Comparison of ENCODE assay signal across 1 cellular context in the genomic region with DNA sequence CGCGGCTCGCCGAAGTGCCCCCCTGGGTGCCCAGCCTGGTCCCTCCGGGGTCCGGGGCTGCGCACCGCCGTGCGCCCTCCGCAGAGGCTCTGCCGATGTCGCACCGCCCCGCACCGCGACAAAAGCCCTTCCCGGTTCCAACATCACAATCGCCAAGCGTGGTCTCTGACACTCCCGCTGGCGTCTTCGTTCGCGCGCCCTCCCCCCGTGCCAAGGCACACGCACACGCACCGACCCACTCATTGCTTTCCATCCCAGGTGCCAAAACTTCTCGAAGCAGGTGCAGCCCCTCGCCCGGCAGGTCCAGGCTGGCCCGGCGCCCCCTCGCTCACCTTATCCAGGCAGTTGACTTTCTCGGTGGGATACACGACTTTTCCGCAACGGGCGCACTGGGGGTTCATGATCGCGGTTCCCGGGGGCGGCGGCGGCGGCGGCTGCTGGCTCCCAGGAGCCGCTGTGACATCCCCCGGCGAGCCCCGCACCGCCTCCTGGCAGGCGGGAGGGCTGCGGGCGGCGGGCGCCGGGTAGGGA.
TF ChIP-seq lines count a peak whose summit lies in the region.

No MANE protein-coding gene starts in this region.

TF ChIP-seq in HepG2, 621 proteins besides CTCF, POLR2A, EP300 and RAD21 (continued from another document):
- TF ChIP-seq, protein P1, sequence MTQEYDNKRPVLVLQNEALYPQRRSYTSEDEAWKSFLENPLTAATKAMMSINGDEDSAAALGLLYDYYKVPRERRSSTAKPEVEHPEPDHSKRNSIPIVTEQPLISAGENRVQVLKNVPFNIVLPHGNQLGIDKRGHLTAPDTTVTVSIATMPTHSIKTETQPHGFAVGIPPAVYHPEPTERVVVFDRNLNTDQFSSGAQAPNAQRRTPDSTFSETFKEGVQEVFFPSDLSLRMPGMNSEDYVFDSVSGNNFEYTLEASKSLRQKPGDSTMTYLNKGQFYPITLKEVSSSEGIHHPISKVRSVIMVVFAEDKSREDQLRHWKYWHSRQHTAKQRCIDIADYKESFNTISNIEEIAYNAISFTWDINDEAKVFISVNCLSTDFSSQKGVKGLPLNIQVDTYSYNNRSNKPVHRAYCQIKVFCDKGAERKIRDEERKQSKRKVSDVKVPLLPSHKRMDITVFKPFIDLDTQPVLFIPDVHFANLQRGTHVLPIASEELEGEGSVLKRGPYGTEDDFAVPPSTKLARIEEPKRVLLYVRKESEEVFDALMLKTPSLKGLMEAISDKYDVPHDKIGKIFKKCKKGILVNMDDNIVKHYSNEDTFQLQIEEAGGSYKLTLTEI (CRISPR knock-in tag; conservative IDR thresholded peaks at IDR 0.05) = no peak
- TF ChIP-seq ZC3H13 (CRISPR knock-in tag; IDR thresholded peaks at IDR 0.05) = no peak
- no peak for TF ChIP-seq STAT5B (CRISPR knock-in tag; IDR thresholded peaks at IDR 0.05)
- TF ChIP-seq RAD51 (IDR thresholded peaks at IDR 0.05; ENCODE audit: borderline replicate concordance) = no peak
- TF ChIP-seq, protein P2, sequence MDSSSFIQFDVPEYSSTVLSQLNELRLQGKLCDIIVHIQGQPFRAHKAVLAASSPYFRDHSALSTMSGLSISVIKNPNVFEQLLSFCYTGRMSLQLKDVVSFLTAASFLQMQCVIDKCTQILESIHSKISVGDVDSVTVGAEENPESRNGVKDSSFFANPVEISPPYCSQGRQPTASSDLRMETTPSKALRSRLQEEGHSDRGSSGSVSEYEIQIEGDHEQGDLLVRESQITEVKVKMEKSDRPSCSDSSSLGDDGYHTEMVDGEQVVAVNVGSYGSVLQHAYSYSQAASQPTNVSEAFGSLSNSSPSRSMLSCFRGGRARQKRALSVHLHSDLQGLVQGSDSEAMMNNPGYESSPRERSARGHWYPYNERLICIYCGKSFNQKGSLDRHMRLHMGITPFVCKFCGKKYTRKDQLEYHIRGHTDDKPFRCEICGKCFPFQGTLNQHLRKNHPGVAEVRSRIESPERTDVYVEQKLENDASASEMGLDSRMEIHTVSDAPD (CRISPR knock-in tag; IDR thresholded peaks at IDR 0.05) = no peak
- TF ChIP-seq KMT2B (CRISPR knock-in tag; IDR thresholded peaks at IDR 0.05) = no peak
- no peak for TF ChIP-seq ZNF816 (CRISPR knock-in tag; IDR thresholded peaks at IDR 0.05; ENCODE audit: borderline replicate concordance)
- TF ChIP-seq CCAR2 (optimal IDR thresholded peaks at IDR 0.05; ENCODE audit: low read depth, low read length) = no peak
- TF ChIP-seq, protein P3, sequence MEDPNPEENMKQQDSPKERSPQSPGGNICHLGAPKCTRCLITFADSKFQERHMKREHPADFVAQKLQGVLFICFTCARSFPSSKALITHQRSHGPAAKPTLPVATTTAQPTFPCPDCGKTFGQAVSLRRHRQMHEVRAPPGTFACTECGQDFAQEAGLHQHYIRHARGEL (CRISPR knock-in tag; IDR thresholded peaks at IDR 0.05) = 0 out of 2 replicates have a peak, but pooled peaks have one; percentile 31
- no peak for TF ChIP-seq HMG20A (CRISPR knock-in tag; IDR thresholded peaks at IDR 0.05; ENCODE audit: borderline replicate concordance)
- TF ChIP-seq, protein P4, sequence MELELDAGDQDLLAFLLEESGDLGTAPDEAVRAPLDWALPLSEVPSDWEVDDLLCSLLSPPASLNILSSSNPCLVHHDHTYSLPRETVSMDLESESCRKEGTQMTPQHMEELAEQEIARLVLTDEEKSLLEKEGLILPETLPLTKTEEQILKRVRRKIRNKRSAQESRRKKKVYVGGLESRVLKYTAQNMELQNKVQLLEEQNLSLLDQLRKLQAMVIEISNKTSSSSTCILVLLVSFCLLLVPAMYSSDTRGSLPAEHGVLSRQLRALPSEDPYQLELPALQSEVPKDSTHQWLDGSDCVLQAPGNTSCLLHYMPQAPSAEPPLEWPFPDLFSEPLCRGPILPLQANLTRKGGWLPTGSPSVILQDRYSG (CRISPR knock-in tag; IDR thresholded peaks at IDR 0.05) = no peak
- TF ChIP-seq ZNF558 (CRISPR knock-in tag; IDR thresholded peaks at IDR 0.05; ENCODE audit: borderline replicate concordance) = no peak
- TF ChIP-seq ZMAT3 (CRISPR knock-in tag; conservative IDR thresholded peaks at IDR 0.05) = no peak
- no peak for TF ChIP-seq SMAD1 (CRISPR knock-in tag; IDR thresholded peaks at IDR 0.05; ENCODE audit: borderline replicate concordance, low read depth)
- peak; percentile 55; the same call in 1 of the 2 replicates for TF ChIP-seq RNF2 (conservative IDR thresholded peaks at IDR 0.05; ENCODE audit: low read depth)
- no peak for TF ChIP-seq SNRNP70 (IDR thresholded peaks at IDR 0.05; ENCODE audit: low read depth, low read length)
- 0 out of 2 replicates have a peak, but pooled peaks have one; percentile 10 for TF ChIP-seq ZNF768 (CRISPR knock-in tag; IDR thresholded peaks at IDR 0.05)
- TF ChIP-seq ZKSCAN8 (CRISPR knock-in tag; IDR thresholded peaks at IDR 0.05; ENCODE audit: borderline replicate concordance) = no peak
- no peak for TF ChIP-seq ZNF274 (CRISPR knock-in tag; IDR thresholded peaks at IDR 0.05)
- peak; percentile 66 for TF ChIP-seq AGO1 (IDR thresholded peaks at IDR 0.05; ENCODE audit: low read depth, low read length, poor library complexity, severe bottlenecking)
- no peak for TF ChIP-seq AGO2 (optimal IDR thresholded peaks at IDR 0.05; ENCODE audit: low read depth, low read length)
- no peak for TF ChIP-seq GLI4 (CRISPR knock-in tag; IDR thresholded peaks at IDR 0.05; ENCODE audit: borderline replicate concordance)
- TF ChIP-seq RFX1 (IDR thresholded peaks at IDR 0.05) = no peak
- TF ChIP-seq, protein P5, sequence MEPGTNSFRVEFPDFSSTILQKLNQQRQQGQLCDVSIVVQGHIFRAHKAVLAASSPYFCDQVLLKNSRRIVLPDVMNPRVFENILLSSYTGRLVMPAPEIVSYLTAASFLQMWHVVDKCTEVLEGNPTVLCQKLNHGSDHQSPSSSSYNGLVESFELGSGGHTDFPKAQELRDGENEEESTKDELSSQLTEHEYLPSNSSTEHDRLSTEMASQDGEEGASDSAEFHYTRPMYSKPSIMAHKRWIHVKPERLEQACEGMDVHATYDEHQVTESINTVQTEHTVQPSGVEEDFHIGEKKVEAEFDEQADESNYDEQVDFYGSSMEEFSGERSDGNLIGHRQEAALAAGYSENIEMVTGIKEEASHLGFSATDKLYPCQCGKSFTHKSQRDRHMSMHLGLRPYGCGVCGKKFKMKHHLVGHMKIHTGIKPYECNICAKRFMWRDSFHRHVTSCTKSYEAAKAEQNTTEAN (CRISPR knock-in tag; conservative IDR thresholded peaks at IDR 0.05) = no peak
- TF ChIP-seq, protein P6, sequence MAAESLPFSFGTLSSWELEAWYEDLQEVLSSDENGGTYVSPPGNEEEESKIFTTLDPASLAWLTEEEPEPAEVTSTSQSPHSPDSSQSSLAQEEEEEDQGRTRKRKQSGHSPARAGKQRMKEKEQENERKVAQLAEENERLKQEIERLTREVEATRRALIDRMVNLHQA (CRISPR knock-in tag; IDR thresholded peaks at IDR 0.05) = no peak
- TF ChIP-seq ZNF343 (CRISPR knock-in tag; IDR thresholded peaks at IDR 0.05) = no peak
- TF ChIP-seq, protein P7, sequence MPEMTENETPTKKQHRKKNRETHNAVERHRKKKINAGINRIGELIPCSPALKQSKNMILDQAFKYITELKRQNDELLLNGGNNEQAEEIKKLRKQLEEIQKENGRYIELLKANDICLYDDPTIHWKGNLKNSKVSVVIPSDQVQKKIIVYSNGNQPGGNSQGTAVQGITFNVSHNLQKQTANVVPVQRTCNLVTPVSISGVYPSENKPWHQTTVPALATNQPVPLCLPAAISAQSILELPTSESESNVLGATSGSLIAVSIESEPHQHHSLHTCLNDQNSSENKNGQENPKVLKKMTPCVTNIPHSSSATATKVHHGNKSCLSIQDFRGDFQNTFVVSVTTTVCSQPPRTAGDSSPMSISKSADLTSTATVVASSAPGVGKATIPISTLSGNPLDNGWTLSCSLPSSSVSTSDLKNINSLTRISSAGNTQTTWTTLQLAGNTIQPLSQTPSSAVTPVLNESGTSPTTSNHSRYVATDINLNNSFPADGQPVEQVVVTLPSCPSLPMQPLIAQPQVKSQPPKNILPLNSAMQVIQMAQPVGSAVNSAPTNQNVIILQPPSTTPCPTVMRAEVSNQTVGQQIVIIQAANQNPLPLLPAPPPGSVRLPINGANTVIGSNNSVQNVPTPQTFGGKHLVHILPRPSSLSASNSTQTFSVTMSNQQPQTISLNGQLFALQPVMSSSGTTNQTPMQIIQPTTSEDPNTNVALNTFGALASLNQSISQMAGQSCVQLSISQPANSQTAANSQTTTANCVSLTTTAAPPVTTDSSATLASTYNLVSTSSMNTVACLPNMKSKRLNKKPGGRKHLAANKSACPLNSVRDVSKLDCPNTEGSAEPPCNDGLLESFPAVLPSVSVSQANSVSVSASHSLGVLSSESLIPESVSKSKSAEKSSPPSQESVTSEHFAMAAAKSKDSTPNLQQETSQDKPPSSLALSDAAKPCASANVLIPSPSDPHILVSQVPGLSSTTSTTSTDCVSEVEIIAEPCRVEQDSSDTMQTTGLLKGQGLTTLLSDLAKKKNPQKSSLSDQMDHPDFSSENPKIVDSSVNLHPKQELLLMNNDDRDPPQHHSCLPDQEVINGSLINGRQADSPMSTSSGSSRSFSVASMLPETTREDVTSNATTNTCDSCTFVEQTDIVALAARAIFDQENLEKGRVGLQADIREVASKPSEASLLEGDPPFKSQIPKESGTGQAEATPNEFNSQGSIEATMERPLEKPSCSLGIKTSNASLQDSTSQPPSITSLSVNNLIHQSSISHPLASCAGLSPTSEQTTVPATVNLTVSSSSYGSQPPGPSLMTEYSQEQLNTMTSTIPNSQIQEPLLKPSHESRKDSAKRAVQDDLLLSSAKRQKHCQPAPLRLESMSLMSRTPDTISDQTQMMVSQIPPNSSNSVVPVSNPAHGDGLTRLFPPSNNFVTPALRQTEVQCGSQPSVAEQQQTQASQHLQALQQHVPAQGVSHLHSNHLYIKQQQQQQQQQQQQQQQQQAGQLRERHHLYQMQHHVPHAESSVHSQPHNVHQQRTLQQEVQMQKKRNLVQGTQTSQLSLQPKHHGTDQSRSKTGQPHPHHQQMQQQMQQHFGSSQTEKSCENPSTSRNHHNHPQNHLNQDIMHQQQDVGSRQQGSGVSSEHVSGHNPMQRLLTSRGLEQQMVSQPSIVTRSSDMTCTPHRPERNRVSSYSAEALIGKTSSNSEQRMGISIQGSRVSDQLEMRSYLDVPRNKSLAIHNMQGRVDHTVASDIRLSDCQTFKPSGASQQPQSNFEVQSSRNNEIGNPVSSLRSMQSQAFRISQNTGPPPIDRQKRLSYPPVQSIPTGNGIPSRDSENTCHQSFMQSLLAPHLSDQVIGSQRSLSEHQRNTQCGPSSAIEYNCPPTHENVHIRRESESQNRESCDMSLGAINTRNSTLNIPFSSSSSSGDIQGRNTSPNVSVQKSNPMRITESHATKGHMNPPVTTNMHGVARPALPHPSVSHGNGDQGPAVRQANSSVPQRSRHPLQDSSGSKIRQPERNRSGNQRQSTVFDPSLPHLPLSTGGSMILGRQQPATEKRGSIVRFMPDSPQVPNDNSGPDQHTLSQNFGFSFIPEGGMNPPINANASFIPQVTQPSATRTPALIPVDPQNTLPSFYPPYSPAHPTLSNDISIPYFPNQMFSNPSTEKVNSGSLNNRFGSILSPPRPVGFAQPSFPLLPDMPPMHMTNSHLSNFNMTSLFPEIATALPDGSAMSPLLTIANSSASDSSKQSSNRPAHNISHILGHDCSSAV (CRISPR knock-in tag; IDR thresholded peaks at IDR 0.05; ENCODE audit: borderline replicate concordance) = no peak
- TF ChIP-seq, protein P8, sequence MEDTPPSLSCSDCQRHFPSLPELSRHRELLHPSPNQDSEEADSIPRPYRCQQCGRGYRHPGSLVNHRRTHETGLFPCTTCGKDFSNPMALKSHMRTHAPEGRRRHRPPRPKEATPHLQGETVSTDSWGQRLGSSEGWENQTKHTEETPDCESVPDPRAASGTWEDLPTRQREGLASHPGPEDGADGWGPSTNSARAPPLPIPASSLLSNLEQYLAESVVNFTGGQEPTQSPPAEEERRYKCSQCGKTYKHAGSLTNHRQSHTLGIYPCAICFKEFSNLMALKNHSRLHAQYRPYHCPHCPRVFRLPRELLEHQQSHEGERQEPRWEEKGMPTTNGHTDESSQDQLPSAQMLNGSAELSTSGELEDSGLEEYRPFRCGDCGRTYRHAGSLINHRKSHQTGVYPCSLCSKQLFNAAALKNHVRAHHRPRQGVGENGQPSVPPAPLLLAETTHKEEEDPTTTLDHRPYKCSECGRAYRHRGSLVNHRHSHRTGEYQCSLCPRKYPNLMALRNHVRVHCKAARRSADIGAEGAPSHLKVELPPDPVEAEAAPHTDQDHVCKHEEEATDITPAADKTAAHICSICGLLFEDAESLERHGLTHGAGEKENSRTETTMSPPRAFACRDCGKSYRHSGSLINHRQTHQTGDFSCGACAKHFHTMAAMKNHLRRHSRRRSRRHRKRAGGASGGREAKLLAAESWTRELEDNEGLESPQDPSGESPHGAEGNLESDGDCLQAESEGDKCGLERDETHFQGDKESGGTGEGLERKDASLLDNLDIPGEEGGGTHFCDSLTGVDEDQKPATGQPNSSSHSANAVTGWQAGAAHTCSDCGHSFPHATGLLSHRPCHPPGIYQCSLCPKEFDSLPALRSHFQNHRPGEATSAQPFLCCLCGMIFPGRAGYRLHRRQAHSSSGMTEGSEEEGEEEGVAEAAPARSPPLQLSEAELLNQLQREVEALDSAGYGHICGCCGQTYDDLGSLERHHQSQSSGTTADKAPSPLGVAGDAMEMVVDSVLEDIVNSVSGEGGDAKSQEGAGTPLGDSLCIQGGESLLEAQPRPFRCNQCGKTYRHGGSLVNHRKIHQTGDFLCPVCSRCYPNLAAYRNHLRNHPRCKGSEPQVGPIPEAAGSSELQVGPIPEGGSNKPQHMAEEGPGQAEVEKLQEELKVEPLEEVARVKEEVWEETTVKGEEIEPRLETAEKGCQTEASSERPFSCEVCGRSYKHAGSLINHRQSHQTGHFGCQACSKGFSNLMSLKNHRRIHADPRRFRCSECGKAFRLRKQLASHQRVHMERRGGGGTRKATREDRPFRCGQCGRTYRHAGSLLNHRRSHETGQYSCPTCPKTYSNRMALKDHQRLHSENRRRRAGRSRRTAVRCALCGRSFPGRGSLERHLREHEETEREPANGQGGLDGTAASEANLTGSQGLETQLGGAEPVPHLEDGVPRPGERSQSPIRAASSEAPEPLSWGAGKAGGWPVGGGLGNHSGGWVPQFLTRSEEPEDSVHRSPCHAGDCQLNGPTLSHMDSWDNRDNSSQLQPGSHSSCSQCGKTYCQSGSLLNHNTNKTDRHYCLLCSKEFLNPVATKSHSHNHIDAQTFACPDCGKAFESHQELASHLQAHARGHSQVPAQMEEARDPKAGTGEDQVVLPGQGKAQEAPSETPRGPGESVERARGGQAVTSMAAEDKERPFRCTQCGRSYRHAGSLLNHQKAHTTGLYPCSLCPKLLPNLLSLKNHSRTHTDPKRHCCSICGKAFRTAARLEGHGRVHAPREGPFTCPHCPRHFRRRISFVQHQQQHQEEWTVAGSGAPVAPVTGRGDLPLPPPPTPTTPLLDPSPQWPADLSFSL (CRISPR knock-in tag; IDR thresholded peaks at IDR 0.05) = no peak
- TF ChIP-seq HNRNPLL (IDR thresholded peaks at IDR 0.05; ENCODE audit: low read depth, low read length, poor library complexity, severe bottlenecking) = peak; percentile 92
- TF ChIP-seq NRL (CRISPR knock-in tag; IDR thresholded peaks at IDR 0.05; ENCODE audit: borderline replicate concordance) = no peak
- peak; percentile 11 for TF ChIP-seq HNRNPK (IDR thresholded peaks at IDR 0.05; ENCODE audit: low read depth, low read length, poor library complexity, severe bottlenecking)
- TF ChIP-seq, protein P9, sequence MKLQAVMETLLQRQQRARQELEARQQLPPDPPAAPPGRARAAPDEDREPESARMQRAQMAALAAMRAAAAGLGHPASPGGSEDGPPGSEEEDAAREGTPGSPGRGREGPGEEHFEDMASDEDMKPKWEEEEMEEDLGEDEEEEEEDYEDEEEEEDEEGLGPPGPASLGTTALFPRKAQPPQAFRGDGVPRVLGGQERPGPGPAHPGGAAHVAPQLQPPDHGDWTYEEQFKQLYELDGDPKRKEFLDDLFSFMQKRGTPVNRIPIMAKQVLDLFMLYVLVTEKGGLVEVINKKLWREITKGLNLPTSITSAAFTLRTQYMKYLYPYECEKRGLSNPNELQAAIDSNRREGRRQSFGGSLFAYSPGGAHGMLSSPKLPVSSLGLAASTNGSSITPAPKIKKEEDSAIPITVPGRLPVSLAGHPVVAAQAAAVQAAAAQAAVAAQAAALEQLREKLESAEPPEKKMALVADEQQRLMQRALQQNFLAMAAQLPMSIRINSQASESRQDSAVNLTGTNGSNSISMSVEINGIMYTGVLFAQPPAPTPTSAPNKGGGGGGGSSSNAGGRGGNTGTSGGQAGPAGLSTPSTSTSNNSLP (IDR thresholded peaks at IDR 0.05; ENCODE audit: low read depth, low read length) = no peak
